ENCODE assay signal across 8 cellular contexts in genomic region chr22:37804886-37805857, GRCh38. TPM values are rescaled to one million over a fixed set of nuclear protein-coding genes. Genes with fewer than 3 reads are reported as not detected.
A peak's percentile ranks its signal among the peaks of the same experiment; 100 is the strongest.
DNase-seq lines count a peak whose midpoint lies in the region; ATAC-seq and TF ChIP-seq lines count a peak whose summit lies in the region.

No MANE protein-coding gene starts in this region.

- peak overlapping the region; percentile 47 for H3K4me3 ChIP-seq in GM12864 (ENCODE audit: low read depth, low read length)

- no peak for TF ChIP-seq CTCF in GM12864 (IDR thresholded peaks at IDR 0.05; ENCODE audit: low read depth, low read length, missing control alignments)

- H3K9me3 Mint-ChIP-seq in dendritic cell treated with granulocyte-macrophage colony-stimulating factor and Interleukin-4, amounts not matched to agents 40 ng/mL and 50 ng/mL, for 4 days: no peaks in the 10 kb centered on the region

- no peaks in the 10 kb centered on the region for H3K36me3 Mint-ChIP-seq in dendritic cell treated with granulocyte-macrophage colony-stimulating factor and Interleukin-4, amounts not matched to agents 40 ng/mL and 50 ng/mL, for 4 days (ENCODE audit: low read depth)

- peak overlapping the region; percentile 87 for H3K4me3 Mint-ChIP-seq in dendritic cell treated with granulocyte-macrophage colony-stimulating factor and Interleukin-4, amounts not matched to agents 40 ng/mL and 50 ng/mL, for 4 days

- peak overlapping the region; percentile 86 for H3K27ac Mint-ChIP-seq in dendritic cell treated with granulocyte-macrophage colony-stimulating factor and Interleukin-4, amounts not matched to agents 40 ng/mL and 50 ng/mL, for 4 days

- H3K4me1 Mint-ChIP-seq in dendritic cell treated with granulocyte-macrophage colony-stimulating factor and Interleukin-4, amounts not matched to agents 40 ng/mL and 50 ng/mL, for 4 days (ENCODE audit: low read depth): peaks cover 54% of the 10 kb centered on the region

- intact Hi-C loops in dendritic cell treated with granulocyte-macrophage colony-stimulating factor and Interleukin-4, amounts not matched to agents 40 ng/mL and 50 ng/mL, for 4 days (cut with micrococcal nuclease): no loop called here

- DNase-seq in GM12864 (ENCODE audit: low read depth): no peak
- DNase-seq in NCI-H2227 treated with DMSO at 0.1 percent for 48 hours (lab: John Stamatoyannopoulos, UW): peak; percentile 65
- peak; percentile 56 for DNase-seq in activated CD4-positive, alpha-beta T cell treated with anti-CD3 and anti-CD28 coated beads, Interleukin-2, amount 50 U/mL, for 24 hours (ENCODE audit: low read depth in 1 of 2, low spot score in 1 of 2)
- DNase-seq in left kidney (ENCODE audit: low read depth, low spot score): peak; percentile 95
- DNase-seq in stimulated activated CD4-positive, alpha-beta T cell treated with anti-CD3 and anti-CD28 coated beads, Interleukin-15, amount 100 ng/mL, for 48 hours (ENCODE audit: low read depth in 2 of 2): peak; percentile 66 to 69
- no peak for DNase-seq in A172 (ENCODE audit: low spot score)

- no peak for ATAC-seq in GM18907 (IDR thresholded peaks at IDR 0.05; ENCODE audit: unreplicated experiment)

- H3K27me3 Mint-ChIP-seq in dendritic cell treated with granulocyte-macrophage colony-stimulating factor and Interleukin-4, amounts not matched to agents 40 ng/mL and 50 ng/mL, for 4 days: peaks cover 79% of the 10 kb centered on the region

RNA-seq across cellular contexts. Expression of gene GCAT, which starts 2.6 kb away (rescaled TPM):
- 8.8 and 11.4 TPM in 2 replicates for total RNA-seq in A172 (2014; rRNA removed; shearing (Covaris generic))

RNA-seq across cellular contexts. Expression of gene GALR3, which starts 18.0 kb away (rescaled TPM):
- total RNA-seq in A172 (2014; rRNA removed; shearing (Covaris generic)): not detected in 2 replicates

RNA-seq across cellular contexts. Expression of gene ANKRD54, which starts 39.0 kb away (rescaled TPM):
- 22.4 and 30.5 TPM in 2 replicates for total RNA-seq in A172 (2014; rRNA removed; shearing (Covaris generic))

RNA-seq across cellular contexts. Expression of gene EIF3L, which starts 44.0 kb away (rescaled TPM):
- 161 and 170 TPM in 2 replicates for total RNA-seq in A172 (2014; rRNA removed; shearing (Covaris generic))

Comparison
In these comparisons a context has a peak if more than half of its experiments do, and no peak if none do; other contexts are left out.
1. DNase-seq: peak in NCI-H2227 treated with DMSO at 0.1 percent for 48 hours (single experiment), activated CD4-positive, alpha-beta T cell treated with anti-CD3 and anti-CD28 coated beads, Interleukin-2, amount 50 U/mL, for 24 hours (2 of 2), left kidney (single experiment) and stimulated activated CD4-positive, alpha-beta T cell treated with anti-CD3 and anti-CD28 coated beads, Interleukin-15, amount 100 ng/mL, for 48 hours (2 of 2); none in GM12864 (single experiment) and A172 (single experiment).